Comparison of ENCODE assay signal across 1 cellular context in the genomic region with DNA sequence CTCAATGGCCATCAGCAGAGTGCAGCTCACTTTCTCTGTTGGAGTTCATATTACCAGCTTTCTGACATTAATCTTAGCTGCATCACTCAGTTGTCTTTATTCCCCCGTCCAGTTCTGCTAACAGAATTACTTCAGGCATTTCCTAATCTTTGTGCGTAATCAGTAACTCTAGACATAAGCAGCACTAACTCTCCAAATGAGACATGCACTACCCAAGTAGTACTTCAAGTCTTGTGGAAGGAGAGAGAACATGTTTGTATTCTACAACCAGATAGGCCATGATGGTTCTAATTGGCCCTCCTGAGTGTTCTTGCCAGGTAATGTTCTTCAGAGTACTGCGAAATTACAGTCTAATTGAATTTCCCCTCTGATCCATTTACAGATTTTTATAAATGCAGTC.
TF ChIP-seq lines count a peak whose summit lies in the region.

No MANE protein-coding gene starts in this region.

TF ChIP-seq in A549, 52 proteins besides CTCF, POLR2A, EP300 and RAD21 (continued from another document):
- TF ChIP-seq, protein P1, sequence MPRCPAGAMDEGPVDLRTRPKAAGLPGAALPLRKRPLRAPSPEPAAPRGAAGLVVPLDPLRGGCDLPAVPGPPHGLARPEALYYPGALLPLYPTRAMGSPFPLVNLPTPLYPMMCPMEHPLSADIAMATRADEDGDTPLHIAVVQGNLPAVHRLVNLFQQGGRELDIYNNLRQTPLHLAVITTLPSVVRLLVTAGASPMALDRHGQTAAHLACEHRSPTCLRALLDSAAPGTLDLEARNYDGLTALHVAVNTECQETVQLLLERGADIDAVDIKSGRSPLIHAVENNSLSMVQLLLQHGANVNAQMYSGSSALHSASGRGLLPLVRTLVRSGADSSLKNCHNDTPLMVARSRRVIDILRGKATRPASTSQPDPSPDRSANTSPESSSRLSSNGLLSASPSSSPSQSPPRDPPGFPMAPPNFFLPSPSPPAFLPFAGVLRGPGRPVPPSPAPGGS (IDR thresholded peaks at IDR 0.05): no peak
- TF ChIP-seq CEBPB (IDR thresholded peaks at IDR 0.05) (no peak), JUN (IDR thresholded peaks at IDR 0.05) (no peak)
